9 cellular contexts compared by ENCODE assay signal in genomic region chr13:89959074-89959473, GRCh38.
"Had no signal": no experiment of that assay in that cellular context is flagged by ENCODE, and none has a peak within 500 bp of the region (broad histone marks: within the 10 kb centered on the region; RNA-seq: fewer than 3 reads in every experiment).

No MANE protein-coding gene starts in this region.

- H3K4me3 Mint-ChIP-seq: H9, HFFc6, IgD-negative memory B cell had no signal

- H3K27ac Mint-ChIP-seq: H9, HFFc6, IgD-negative memory B cell had no signal

- DNase-seq: GOT3, H9, HCEC 1CT, HFFc6, KG1 had no signal

- ATAC-seq: HepG2 had no signal

- FAIRE-seq: H54, HepG2 had no signal

- H3K27ac ChIP-seq: HL-60 had no signal

- H3K36me3 Mint-ChIP-seq: IgD-negative memory B cell had no signal

- H3K4me1 Mint-ChIP-seq: H9, IgD-negative memory B cell had no signal

- H3K27me3 Mint-ChIP-seq: IgD-negative memory B cell had no signal
